8 cellular contexts compared by ENCODE assay signal in genomic region chr12:56158029-56158925, GRCh38. TPM values are rescaled to one million over a fixed set of nuclear protein-coding genes. Genes with fewer than 3 reads are reported as not detected.
DNase-seq lines count a peak whose midpoint lies in the region; TF ChIP-seq lines count a peak whose summit lies in the region.

MYL6 (plus strand) TSS chr12:56158359; CDS start chr12:56158402, 43 bp downstream.

- peaks cover 52% of the 10 kb centered on the region for H3K4me1 ChIP-seq in suprapubic skin

- peak within 1 kb of the TSS; percentile 91 for H3K4me3 ChIP-seq in suprapubic skin

- TF ChIP-seq POLR2A in suprapubic skin (IDR thresholded peaks at IDR 0.05), result peak; percentile 93 to 98

- peaks cover 52% of the 10 kb centered on the region for H3K4me1 Mint-ChIP-seq in HFFc6 (ENCODE audit: low read depth)
- peaks cover 51% of the 10 kb centered on the region for H3K4me1 Mint-ChIP-seq in activated naive CD4-positive, alpha-beta T cell treated with anti-CD3 and anti-CD28 coated beads, Interleukin-2, amount 10 ng/mL, durations not matched to agents 7 days and 5 days

- no peaks in the 10 kb centered on the region for H3K27me3 ChIP-seq in suprapubic skin

- peak within 1 kb of the TSS; percentile 96 for H3K27ac Mint-ChIP-seq in HFFc6
- peak within 1 kb of the TSS; percentile 94 for H3K27ac Mint-ChIP-seq in activated naive CD4-positive, alpha-beta T cell treated with anti-CD3 and anti-CD28 coated beads, Interleukin-2, amount 10 ng/mL, durations not matched to agents 7 days and 5 days

- H3K27ac ChIP-seq in suprapubic skin, result peak within 1 kb of the TSS; percentile 98

- H3K27me3 Mint-ChIP-seq in HFFc6 (ENCODE audit: insufficient read depth), result peaks cover 25% of the 10 kb centered on the region
- H3K27me3 Mint-ChIP-seq in activated naive CD4-positive, alpha-beta T cell treated with anti-CD3 and anti-CD28 coated beads, Interleukin-2, amount 10 ng/mL, durations not matched to agents 7 days and 5 days, result no peaks in the 10 kb centered on the region

- peaks cover 50% of the 10 kb centered on the region for H3K36me3 Mint-ChIP-seq in HFFc6 (ENCODE audit: low read depth)
- H3K36me3 Mint-ChIP-seq in activated naive CD4-positive, alpha-beta T cell treated with anti-CD3 and anti-CD28 coated beads, Interleukin-2, amount 10 ng/mL, durations not matched to agents 7 days and 5 days, result peaks cover 57% of the 10 kb centered on the region

- H3K4me3 Mint-ChIP-seq in HFFc6, result peak within 1 kb of the TSS; percentile 98
- peak within 1 kb of the TSS; percentile 95 for H3K4me3 Mint-ChIP-seq in activated naive CD4-positive, alpha-beta T cell treated with anti-CD3 and anti-CD28 coated beads, Interleukin-2, amount 10 ng/mL, durations not matched to agents 7 days and 5 days

- TF ChIP-seq EP300 in suprapubic skin (IDR thresholded peaks at IDR 0.05), result no peak

- peaks cover 37% of the 10 kb centered on the region for H3K36me3 ChIP-seq in suprapubic skin

- DNase-seq in GF-D8 (lab: John Stamatoyannopoulos, UW) (peak; percentile 91), HFFc6 (peak; percentile 97), NAMALWA (ENCODE audit: low spot score) (peak; percentile 98), SK-N-DZ (ENCODE audit: low spot score) (peak; percentile 98), globus pallidus (ENCODE audit: low spot score) (peak; percentile 98), nucleus accumbens (lab: John Stamatoyannopoulos, UW) (peak; percentile 58 to 99 (median 93)), suprapubic skin (ENCODE audit: low spot score in 2 of 2) (peak; percentile 99 to 100)
- DNase-seq in activated naive CD4-positive, alpha-beta T cell treated with anti-CD3 and anti-CD28 coated beads, Interleukin-2, amount 10 ng/mL, durations not matched to agents 7 days and 5 days, result peak; percentile 97

- H3K9me3 Mint-ChIP-seq in HFFc6, result peaks cover 12% of the 10 kb centered on the region
- H3K9me3 Mint-ChIP-seq in activated naive CD4-positive, alpha-beta T cell treated with anti-CD3 and anti-CD28 coated beads, Interleukin-2, amount 10 ng/mL, durations not matched to agents 7 days and 5 days, result no peaks in the 10 kb centered on the region

- 0 out of 2 replicates have a peak, but pooled peaks have one; percentile 1 for TF ChIP-seq CTCF in HFFc6 (IDR thresholded peaks at IDR 0.05)
- TF ChIP-seq CTCF in suprapubic skin (IDR thresholded peaks at IDR 0.05), result no peak

- H3K9me3 ChIP-seq in suprapubic skin, result no peaks in the 10 kb centered on the region

- CTCF ChIA-PET in activated naive CD4-positive, alpha-beta T cell treated with anti-CD3 and anti-CD28 coated beads, Interleukin-2, amount 10 ng/mL, durations not matched to agents 7 days and 5 days (lab: Charles Lee), result interaction anchor here (0.7 to 3.5 kb wide), 8 partner anchors 15 to 63 kb away, joined by 3 to 18 read pairs (median 6); partner anchors contain the start of genes ESYT1, RNF41, SMARCC2 and ZC3H10

- under 1% methylated on average over 30 of the region's 30 CpGs for WGBS in suprapubic skin

RNA-seq across cellular contexts. Expression of gene MYL6, which starts in this region (rescaled TPM):
- 1,000 to 10,000 TPM; 2,668 to 3,384 (median 3,141) TPM for total RNA-seq in HFFc6 (2021; fragmentation: NEBNext Ultra II Directional; extraction: Animal tissue kit (Norgen Biotek cat#: 25700))
- 987 and 1,003 TPM in 2 replicates for polyA plus RNA-seq in SK-N-DZ (2014; cell fraction: cytosol; rRNA removed)
- 395 and 729 TPM in 2 replicates for polyA plus RNA-seq in SK-N-DZ (2014; cell fraction: nucleus; rRNA removed)
- 1,000 to 10,000 TPM in 1 of 4 donors, 100 to 1,000 TPM in 3; 773 to 1,142 (median 915) TPM for total RNA-seq in suprapubic skin

Comparison
In these comparisons a context has a peak if more than half of its experiments do, and no peak if none do; other contexts are left out.
1. Peak in every context shown above with its lines: DNase-seq, H3K4me3 ChIP-seq and H3K27ac ChIP-seq.